In the genomic region with DNA sequence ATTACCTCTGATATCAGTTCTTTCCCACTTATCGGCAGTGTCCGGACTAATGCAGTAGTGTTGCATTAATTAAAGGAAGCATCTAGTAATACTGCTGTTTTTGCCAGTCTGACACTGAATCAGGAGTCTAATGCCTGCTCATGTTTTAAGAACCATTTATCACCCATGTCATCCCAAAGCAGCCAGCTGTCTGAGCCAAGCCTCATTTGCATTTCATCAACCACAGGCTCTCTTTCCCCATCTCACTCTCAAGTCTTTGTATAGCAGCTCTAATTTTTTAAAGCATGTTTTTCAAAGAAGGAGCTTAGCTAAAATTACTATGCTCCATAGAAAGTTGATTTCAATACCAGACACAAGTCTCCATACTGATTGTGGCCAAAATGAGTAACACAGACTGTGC, we compare ENCODE assay signal across 1 cellular context.
TF ChIP-seq lines count a peak whose summit lies in the region.

No MANE protein-coding gene starts in this region.

TF ChIP-seq in HepG2, 621 proteins besides CTCF, POLR2A, EP300 and RAD21 (continued from another document):
- TF ChIP-seq, protein P1, sequence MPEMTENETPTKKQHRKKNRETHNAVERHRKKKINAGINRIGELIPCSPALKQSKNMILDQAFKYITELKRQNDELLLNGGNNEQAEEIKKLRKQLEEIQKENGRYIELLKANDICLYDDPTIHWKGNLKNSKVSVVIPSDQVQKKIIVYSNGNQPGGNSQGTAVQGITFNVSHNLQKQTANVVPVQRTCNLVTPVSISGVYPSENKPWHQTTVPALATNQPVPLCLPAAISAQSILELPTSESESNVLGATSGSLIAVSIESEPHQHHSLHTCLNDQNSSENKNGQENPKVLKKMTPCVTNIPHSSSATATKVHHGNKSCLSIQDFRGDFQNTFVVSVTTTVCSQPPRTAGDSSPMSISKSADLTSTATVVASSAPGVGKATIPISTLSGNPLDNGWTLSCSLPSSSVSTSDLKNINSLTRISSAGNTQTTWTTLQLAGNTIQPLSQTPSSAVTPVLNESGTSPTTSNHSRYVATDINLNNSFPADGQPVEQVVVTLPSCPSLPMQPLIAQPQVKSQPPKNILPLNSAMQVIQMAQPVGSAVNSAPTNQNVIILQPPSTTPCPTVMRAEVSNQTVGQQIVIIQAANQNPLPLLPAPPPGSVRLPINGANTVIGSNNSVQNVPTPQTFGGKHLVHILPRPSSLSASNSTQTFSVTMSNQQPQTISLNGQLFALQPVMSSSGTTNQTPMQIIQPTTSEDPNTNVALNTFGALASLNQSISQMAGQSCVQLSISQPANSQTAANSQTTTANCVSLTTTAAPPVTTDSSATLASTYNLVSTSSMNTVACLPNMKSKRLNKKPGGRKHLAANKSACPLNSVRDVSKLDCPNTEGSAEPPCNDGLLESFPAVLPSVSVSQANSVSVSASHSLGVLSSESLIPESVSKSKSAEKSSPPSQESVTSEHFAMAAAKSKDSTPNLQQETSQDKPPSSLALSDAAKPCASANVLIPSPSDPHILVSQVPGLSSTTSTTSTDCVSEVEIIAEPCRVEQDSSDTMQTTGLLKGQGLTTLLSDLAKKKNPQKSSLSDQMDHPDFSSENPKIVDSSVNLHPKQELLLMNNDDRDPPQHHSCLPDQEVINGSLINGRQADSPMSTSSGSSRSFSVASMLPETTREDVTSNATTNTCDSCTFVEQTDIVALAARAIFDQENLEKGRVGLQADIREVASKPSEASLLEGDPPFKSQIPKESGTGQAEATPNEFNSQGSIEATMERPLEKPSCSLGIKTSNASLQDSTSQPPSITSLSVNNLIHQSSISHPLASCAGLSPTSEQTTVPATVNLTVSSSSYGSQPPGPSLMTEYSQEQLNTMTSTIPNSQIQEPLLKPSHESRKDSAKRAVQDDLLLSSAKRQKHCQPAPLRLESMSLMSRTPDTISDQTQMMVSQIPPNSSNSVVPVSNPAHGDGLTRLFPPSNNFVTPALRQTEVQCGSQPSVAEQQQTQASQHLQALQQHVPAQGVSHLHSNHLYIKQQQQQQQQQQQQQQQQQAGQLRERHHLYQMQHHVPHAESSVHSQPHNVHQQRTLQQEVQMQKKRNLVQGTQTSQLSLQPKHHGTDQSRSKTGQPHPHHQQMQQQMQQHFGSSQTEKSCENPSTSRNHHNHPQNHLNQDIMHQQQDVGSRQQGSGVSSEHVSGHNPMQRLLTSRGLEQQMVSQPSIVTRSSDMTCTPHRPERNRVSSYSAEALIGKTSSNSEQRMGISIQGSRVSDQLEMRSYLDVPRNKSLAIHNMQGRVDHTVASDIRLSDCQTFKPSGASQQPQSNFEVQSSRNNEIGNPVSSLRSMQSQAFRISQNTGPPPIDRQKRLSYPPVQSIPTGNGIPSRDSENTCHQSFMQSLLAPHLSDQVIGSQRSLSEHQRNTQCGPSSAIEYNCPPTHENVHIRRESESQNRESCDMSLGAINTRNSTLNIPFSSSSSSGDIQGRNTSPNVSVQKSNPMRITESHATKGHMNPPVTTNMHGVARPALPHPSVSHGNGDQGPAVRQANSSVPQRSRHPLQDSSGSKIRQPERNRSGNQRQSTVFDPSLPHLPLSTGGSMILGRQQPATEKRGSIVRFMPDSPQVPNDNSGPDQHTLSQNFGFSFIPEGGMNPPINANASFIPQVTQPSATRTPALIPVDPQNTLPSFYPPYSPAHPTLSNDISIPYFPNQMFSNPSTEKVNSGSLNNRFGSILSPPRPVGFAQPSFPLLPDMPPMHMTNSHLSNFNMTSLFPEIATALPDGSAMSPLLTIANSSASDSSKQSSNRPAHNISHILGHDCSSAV (CRISPR knock-in tag; IDR thresholded peaks at IDR 0.05; ENCODE audit: borderline replicate concordance), result no peak
- no peak for TF ChIP-seq ZBTB42 (CRISPR knock-in tag; IDR thresholded peaks at IDR 0.05)
- TF ChIP-seq POGZ (CRISPR knock-in tag; IDR thresholded peaks at IDR 0.05), result no peak
- no peak for TF ChIP-seq ZIK1 (CRISPR knock-in tag; IDR thresholded peaks at IDR 0.05; ENCODE audit: borderline replicate concordance, low read depth)
- no peak for TF ChIP-seq TSC22D2 (CRISPR knock-in tag; IDR thresholded peaks at IDR 0.05; ENCODE audit: borderline replicate concordance)
- TF ChIP-seq, protein P2, sequence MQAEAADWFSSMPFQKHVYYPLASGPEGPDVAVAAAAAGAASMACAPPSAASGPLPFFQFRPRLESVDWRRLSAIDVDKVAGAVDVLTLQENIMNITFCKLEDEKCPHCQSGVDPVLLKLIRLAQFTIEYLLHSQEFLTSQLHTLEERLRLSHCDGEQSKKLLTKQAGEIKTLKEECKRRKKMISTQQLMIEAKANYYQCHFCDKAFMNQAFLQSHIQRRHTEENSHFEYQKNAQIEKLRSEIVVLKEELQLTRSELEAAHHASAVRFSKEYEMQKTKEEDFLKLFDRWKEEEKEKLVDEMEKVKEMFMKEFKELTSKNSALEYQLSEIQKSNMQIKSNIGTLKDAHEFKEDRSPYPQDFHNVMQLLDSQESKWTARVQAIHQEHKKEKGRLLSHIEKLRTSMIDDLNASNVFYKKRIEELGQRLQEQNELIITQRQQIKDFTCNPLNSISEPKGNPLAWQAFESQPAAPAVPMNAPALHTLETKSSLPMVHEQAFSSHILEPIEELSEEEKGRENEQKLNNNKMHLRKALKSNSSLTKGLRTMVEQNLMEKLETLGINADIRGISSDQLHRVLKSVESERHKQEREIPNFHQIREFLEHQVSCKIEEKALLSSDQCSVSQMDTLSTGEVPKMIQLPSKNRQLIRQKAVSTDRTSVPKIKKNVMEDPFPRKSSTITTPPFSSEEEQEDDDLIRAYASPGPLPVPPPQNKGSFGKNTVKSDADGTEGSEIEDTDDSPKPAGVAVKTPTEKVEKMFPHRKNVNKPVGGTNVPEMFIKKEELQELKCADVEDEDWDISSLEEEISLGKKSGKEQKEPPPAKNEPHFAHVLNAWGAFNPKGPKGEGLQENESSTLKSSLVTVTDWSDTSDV (CRISPR knock-in tag; IDR thresholded peaks at IDR 0.05), result no peak
- TF ChIP-seq REXO4 (CRISPR knock-in tag; IDR thresholded peaks at IDR 0.05; ENCODE audit: borderline replicate concordance), result no peak
- TF ChIP-seq TARDBP (CRISPR knock-in tag; IDR thresholded peaks at IDR 0.05), result no peak
- TF ChIP-seq ZNF737 (CRISPR knock-in tag; IDR thresholded peaks at IDR 0.05; ENCODE audit: borderline replicate concordance), result no peak
- TF ChIP-seq, protein P3, sequence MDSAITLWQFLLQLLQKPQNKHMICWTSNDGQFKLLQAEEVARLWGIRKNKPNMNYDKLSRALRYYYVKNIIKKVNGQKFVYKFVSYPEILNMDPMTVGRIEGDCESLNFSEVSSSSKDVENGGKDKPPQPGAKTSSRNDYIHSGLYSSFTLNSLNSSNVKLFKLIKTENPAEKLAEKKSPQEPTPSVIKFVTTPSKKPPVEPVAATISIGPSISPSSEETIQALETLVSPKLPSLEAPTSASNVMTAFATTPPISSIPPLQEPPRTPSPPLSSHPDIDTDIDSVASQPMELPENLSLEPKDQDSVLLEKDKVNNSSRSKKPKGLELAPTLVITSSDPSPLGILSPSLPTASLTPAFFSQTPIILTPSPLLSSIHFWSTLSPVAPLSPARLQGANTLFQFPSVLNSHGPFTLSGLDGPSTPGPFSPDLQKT (CRISPR knock-in tag; IDR thresholded peaks at IDR 0.05; ENCODE audit: borderline replicate concordance), result no peak
- no peak for TF ChIP-seq ZNF776 (CRISPR knock-in tag; IDR thresholded peaks at IDR 0.05)
- TF ChIP-seq EHMT2 (IDR thresholded peaks at IDR 0.05; ENCODE audit: borderline replicate concordance, low read depth, low read length), result no peak
- TF ChIP-seq HMG20B (CRISPR knock-in tag; conservative IDR thresholded peaks at IDR 0.05), result no peak
- TF ChIP-seq, protein P4, sequence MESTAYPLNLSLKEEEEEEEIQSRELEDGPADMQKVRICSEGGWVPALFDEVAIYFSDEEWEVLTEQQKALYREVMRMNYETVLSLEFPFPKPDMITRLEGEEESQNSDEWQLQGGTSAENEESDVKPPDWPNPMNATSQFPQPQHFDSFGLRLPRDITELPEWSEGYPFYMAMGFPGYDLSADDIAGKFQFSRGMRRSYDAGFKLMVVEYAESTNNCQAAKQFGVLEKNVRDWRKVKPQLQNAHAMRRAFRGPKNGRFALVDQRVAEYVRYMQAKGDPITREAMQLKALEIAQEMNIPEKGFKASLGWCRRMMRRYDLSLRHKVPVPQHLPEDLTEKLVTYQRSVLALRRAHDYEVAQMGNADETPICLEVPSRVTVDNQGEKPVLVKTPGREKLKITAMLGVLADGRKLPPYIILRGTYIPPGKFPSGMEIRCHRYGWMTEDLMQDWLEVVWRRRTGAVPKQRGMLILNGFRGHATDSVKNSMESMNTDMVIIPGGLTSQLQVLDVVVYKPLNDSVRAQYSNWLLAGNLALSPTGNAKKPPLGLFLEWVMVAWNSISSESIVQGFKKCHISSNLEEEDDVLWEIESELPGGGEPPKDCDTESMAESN (CRISPR knock-in tag; conservative IDR thresholded peaks at IDR 0.05), result no peak
TF ChIP-seq in HepG2: peak in this region for 0.
